9 cellular contexts compared by ENCODE assay signal in genomic region chr22:45006873-45007246, GRCh38. TPM values are rescaled to one million over a fixed set of nuclear protein-coding genes. Genes with fewer than 3 reads are reported as not detected.
DNase-seq lines count a peak whose midpoint lies in the region; ATAC-seq and TF ChIP-seq lines count a peak whose summit lies in the region.
"Had no signal": no experiment of that assay in that cellular context is flagged by ENCODE, and none has a peak within 500 bp of the region (broad histone marks: within the 10 kb centered on the region; RNA-seq: fewer than 3 reads in every experiment).

No MANE protein-coding gene starts in this region.

- no peaks in the 10 kb centered on the region for H3K9me3 ChIP-seq in iPS-18a (ENCODE audit: control insufficient read depth, low read depth, low read length)
- no peaks in the 10 kb centered on the region for H3K9me3 ChIP-seq in OCI-LY7 (ENCODE audit: low read length)

- H3K27ac ChIP-seq in iPS-18a (ENCODE audit: low read length) (peak overlapping the region; percentile 78), rectal smooth muscle tissue (ENCODE audit: low read depth, low read length) (no peak overlapping the region), OCI-LY7 (ENCODE audit: low read depth, low read length, poor library complexity, severe bottlenecking) (no peak overlapping the region)

- H3K9me3 Mint-ChIP-seq in activated T-helper 17 cell treated with anti-CD3 and anti-CD28 coated beads, Interleukin-2, amount 50 U/mL, for 72 hours = no peaks in the 10 kb centered on the region

- H4K20me1 ChIP-seq in OCI-LY7 (ENCODE audit: insufficient read depth, low read length) = 0 out of 2 replicates have a peak, but pooled peaks cover 3% of the 10 kb centered on the region

- peak overlapping the region; percentile 21 for H3K4me3 Mint-ChIP-seq in activated T-helper 17 cell treated with anti-CD3 and anti-CD28 coated beads, Interleukin-2, amount 50 U/mL, for 72 hours

- no peak for ATAC-seq in activated T-helper 17 cell treated with anti-CD3 and anti-CD28 coated beads, Interleukin-2, amount 50 U/mL, for 72 hours (replicated peaks)
- no peak for ATAC-seq in GM21619 (IDR thresholded peaks at IDR 0.05; ENCODE audit: unreplicated experiment)
- no peak for ATAC-seq in HG02970 (IDR thresholded peaks at IDR 0.05; ENCODE audit: low FRiP score, unreplicated experiment)

- no peak for TF ChIP-seq CTCF in OCI-LY7 (conservative IDR thresholded peaks at IDR 0.05; ENCODE audit: low read length)

- H3K36me3 ChIP-seq in iPS-18a (ENCODE audit: control insufficient read depth, low read depth, low read length) (peaks cover 25% of the 10 kb centered on the region), rectal smooth muscle tissue (ENCODE audit: control insufficient read depth, insufficient read depth, low read length) (no peaks in the 10 kb centered on the region), OCI-LY7 (ENCODE audit: insufficient read depth, low read length) (no peaks in the 10 kb centered on the region)

- H3K4me1 ChIP-seq in iPS-18a (ENCODE audit: control insufficient read depth, low read depth, low read length) = peaks cover 27% of the 10 kb centered on the region
- H3K4me1 ChIP-seq in rectal smooth muscle tissue (ENCODE audit: control insufficient read depth, insufficient read depth, low read length) = no peaks in the 10 kb centered on the region
- peaks cover 7% of the 10 kb centered on the region for H3K4me1 ChIP-seq in OCI-LY7 (ENCODE audit: insufficient read depth, low read length, poor library complexity, severe bottlenecking)

- H2AFZ ChIP-seq in OCI-LY7 (ENCODE audit: low read length) = no peak overlapping the region

- H3K4me3 ChIP-seq in iPS-18a (ENCODE audit: low read length) = peak overlapping the region; percentile 97
- peak overlapping the region; percentile 19 for H3K4me3 ChIP-seq in rectal smooth muscle tissue (ENCODE audit: low read length)
- no peak overlapping the region for H3K4me3 ChIP-seq in OCI-LY7 (ENCODE audit: low read depth, low read length, poor library complexity, severe bottlenecking)

- peaks cover 10% of the 10 kb centered on the region for H3K36me3 Mint-ChIP-seq in activated T-helper 17 cell treated with anti-CD3 and anti-CD28 coated beads, Interleukin-2, amount 50 U/mL, for 72 hours (ENCODE audit: low read depth)

- peaks cover 61% of the 10 kb centered on the region for H3K27me3 Mint-ChIP-seq in activated T-helper 17 cell treated with anti-CD3 and anti-CD28 coated beads, Interleukin-2, amount 50 U/mL, for 72 hours

- POLR2A ChIA-PET in OCI-LY7 (lab: Charles Lee) = interaction anchor here (1.2 kb wide), 1 partner anchor 299 kb away, joined by 3 read pairs; no protein-coding TSS in a partner anchor

- H3K27me3 ChIP-seq in iPS-18a (ENCODE audit: control insufficient read depth, insufficient read depth, low read length) (no peaks in the 10 kb centered on the region), rectal smooth muscle tissue (ENCODE audit: control insufficient read depth, insufficient read depth, low read length) (peaks cover 6% of the 10 kb centered on the region)

- H3K27ac Mint-ChIP-seq in activated T-helper 17 cell treated with anti-CD3 and anti-CD28 coated beads, Interleukin-2, amount 50 U/mL, for 72 hours = no peak overlapping the region

- intact Hi-C loops in OCI-LY7 (cut with micrococcal nuclease; ENCODE audit: unreplicated experiment) = no loop called here

- BruUV-seq in OCI-LY7 (replicated peaks; lab: Mats Ljungman, UMichigan) = no TSS peak

- no peaks in the 10 kb centered on the region for H3K9me2 ChIP-seq in OCI-LY7 (ENCODE audit: insufficient read depth, low read length)

- CTCF ChIA-PET in OCI-LY7 (lab: Charles Lee; ENCODE audit: unreplicated experiment) = no interaction called here

- H3K79me2 ChIP-seq in OCI-LY7 (ENCODE audit: insufficient read depth, low read depth, low read length) = no peaks in the 10 kb centered on the region

- DNase-seq in ELF-1 (ENCODE audit: low read depth, low spot score) (peak; percentile 80), ecto neural progenitor cell (ENCODE audit: low spot score) (no peak), OCI-LY7 (ENCODE audit: low spot score) (no peak)
- DNase-seq: effector CD4-positive, alpha-beta T cell had no signal

- peaks cover 7% of the 10 kb centered on the region for H3K4me1 Mint-ChIP-seq in activated T-helper 17 cell treated with anti-CD3 and anti-CD28 coated beads, Interleukin-2, amount 50 U/mL, for 72 hours

- H3K9ac ChIP-seq in iPS-18a (ENCODE audit: low read length) = peak overlapping the region; percentile 81
- no peak overlapping the region for H3K9ac ChIP-seq in rectal smooth muscle tissue (ENCODE audit: low read length)

- no peak overlapping the region for H3K4me2 ChIP-seq in OCI-LY7 (ENCODE audit: low read length)

RNA-seq across cellular contexts. Expression of gene PHF21B, which starts 2.9 kb away (rescaled TPM):
- not detected for total RNA-seq in activated T-helper 17 cell treated with anti-CD3 and anti-CD28 coated beads, Interleukin-2, amount 50 U/mL, for 72 hours
- 3.1 and 9.4 TPM in 2 replicates for total RNA-seq in OCI-LY7 (2014; rRNA removed; shearing (Covaris generic))
- total RNA-seq in OCI-LY7 (2022) = 12.4 TPM in 2 replicates

Comparison
In these comparisons a context has a peak if more than half of its experiments do, and no peak if none do; other contexts are left out.
1. RNA of gene PHF21B, which starts 2.9 kb away (total RNA-seq): 3.1 to 12.4 TPM in OCI-LY7; not detected in activated T-helper 17 cell treated with anti-CD3 and anti-CD28 coated beads, Interleukin-2, amount 50 U/mL, for 72 hours; every median in the first group is over 4 times any median in the second.